ENCODE assay signal across 22 cellular contexts in the genomic region with DNA sequence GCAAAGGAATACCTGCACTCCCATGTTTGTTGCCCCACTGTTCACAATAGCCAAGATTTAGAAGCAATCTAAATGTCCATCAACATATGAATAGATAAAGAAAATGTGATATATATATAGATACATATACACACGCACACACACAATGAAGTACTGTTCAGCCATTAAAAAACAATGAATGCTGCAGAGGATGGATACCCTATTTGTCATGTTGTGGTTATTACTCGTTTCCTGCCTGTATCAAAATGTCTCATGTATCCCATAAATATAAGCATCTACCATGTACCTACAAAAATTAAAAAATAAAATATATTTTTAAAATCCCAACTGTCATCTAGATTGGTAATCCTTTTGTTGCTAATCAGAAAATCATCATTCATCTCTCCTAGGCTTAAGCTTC.
DNase-seq lines count a peak whose midpoint lies in the region; ATAC-seq, FAIRE-seq and TF ChIP-seq lines count a peak whose summit lies in the region.
"Had no signal": no experiment of that assay in that cellular context is flagged by ENCODE, and none has a peak within 500 bp of the region (broad histone marks: within the 10 kb centered on the region; RNA-seq: fewer than 3 reads in every experiment).

No MANE protein-coding gene starts in this region.

- H2BK5ac ChIP-seq in IMR-90 (ENCODE audit: low read depth, low read length, poor library complexity, severe bottlenecking), result no peak overlapping the region

- H2AK9ac ChIP-seq in IMR-90 (replicated peaks; ENCODE audit: low read depth, low read length, poor library complexity), result no peak overlapping the region

- H3K27me3 ChIP-seq in SK-N-SH (ENCODE audit: insufficient read depth) (no peaks in the 10 kb centered on the region), IMR-90 (ENCODE audit: control insufficient read depth, insufficient read depth, low read length) (no peaks in the 10 kb centered on the region), endothelial cell of umbilical vein (ENCODE audit: control insufficient read depth in 2 of 2, insufficient read depth in 2 of 2, low read length in 2 of 2) (no peaks in the 10 kb centered on the region), keratinocyte (ENCODE audit: control insufficient read depth, extremely low read depth, insufficient read depth, low read length) (no peaks in the 10 kb centered on the region)

- H2BK15ac ChIP-seq in IMR-90 (ENCODE audit: low read depth, low read length), result no peak overlapping the region

- peaks cover 6% of the 10 kb centered on the region for H3F3A ChIP-seq in SK-N-SH (replicated peaks; ENCODE audit: insufficient read depth)

- TF ChIP-seq POLR2A in IMR-90 (IDR thresholded peaks at IDR 0.05; ENCODE audit: low read depth, low read length) (no peak), endothelial cell of umbilical vein (IDR thresholded peaks at IDR 0.05; ENCODE audit: low read depth, low read length) (no peak), GM18505 (IDR thresholded peaks at IDR 0.05; ENCODE audit: borderline replicate concordance, extremely low read depth, insufficient read depth, insufficient read length) (no peak)

- POLR2A ChIA-PET in SK-N-SH (lab: Yijun Ruan, JAX) (no interaction called here), IMR-90 (lab: Charles Lee; ENCODE audit: unreplicated experiment) (no interaction called here), endothelial cell of umbilical vein (lab: Charles Lee) (no interaction called here)

- H3K9me1 ChIP-seq in IMR-90 (ENCODE audit: insufficient read depth, low read length) (no peaks in the 10 kb centered on the region), endothelial cell of umbilical vein (replicated peaks; ENCODE audit: control insufficient read depth, extremely low read depth, insufficient read depth, low read length) (no peaks in the 10 kb centered on the region), keratinocyte (ENCODE audit: control insufficient read depth, extremely low read depth, insufficient read depth, low read length) (no peaks in the 10 kb centered on the region)

- no peak overlapping the region for H3K23ac ChIP-seq in IMR-90 (ENCODE audit: low read depth, low read length)

- DNase-seq in SK-N-SH (no peak), IMR-90 (peak; percentile 58), endothelial cell of umbilical vein (ENCODE audit: low read depth, low spot score) (peak; percentile 12), keratinocyte (ENCODE audit: low read depth, low spot score) (no peak), left ventricle myocardium superior (no peak)
- DNase-seq: AML-193; Caco-2; CD4-positive, alpha-beta T cell; GOT3; H7; HFFc6 had no signal

- H3K9me3 ChIP-seq in SK-N-SH (peaks cover 13% of the 10 kb centered on the region; the same call in 1 of the 2 replicates), IMR-90 (ENCODE audit: control insufficient read depth, insufficient read depth, low read length) (no peaks in the 10 kb centered on the region), endothelial cell of umbilical vein (replicated peaks; ENCODE audit: control insufficient read depth, insufficient read depth, low read length) (no peaks in the 10 kb centered on the region), keratinocyte (ENCODE audit: control insufficient read depth, low read depth, low read length) (no peaks in the 10 kb centered on the region)
- H3K9me3 ChIP-seq: A549, Caco-2 had no signal

- H2AK5ac ChIP-seq in IMR-90 (ENCODE audit: low read depth, low read length), result no peak overlapping the region

- dilution Hi-C loops in IMR-90 (cut with HindIII; ENCODE audit: low sequenced_read_pairs, unreplicated experiment), result no loop called here
- dilution Hi-C loops in endothelial cell of umbilical vein (cut with MboI; ENCODE audit: extremely low pct_ligation_motif_present, low sequenced_read_pairs), result no loop called here
- dilution Hi-C loops in keratinocyte (cut with MboI; ENCODE audit: extremely low pct_ligation_motif_present, low sequenced_read_pairs), result no loop called here

- H3K27ac ChIP-seq in SK-N-SH (ENCODE audit: low read depth in 2 of 2, low read length in 1 of 2) (no peak overlapping the region), IMR-90 (ENCODE audit: insufficient read depth, low read length) (no peak overlapping the region), endothelial cell of umbilical vein (ENCODE audit: insufficient read depth, low read depth, low read length) (no peak overlapping the region), keratinocyte (ENCODE audit: control insufficient read depth, insufficient read depth, low read length) (no peak overlapping the region)
- H3K27ac ChIP-seq: 22Rv1, A549, C4-2B had no signal

- H3K56ac ChIP-seq in IMR-90 (ENCODE audit: extremely low read depth, insufficient read depth, low read length), result no peak overlapping the region

- CTCF ChIA-PET in SK-N-SH (lab: Yijun Ruan, JAX), result no interaction called here
- CTCF ChIA-PET in IMR-90 (lab: Yijun Ruan, JAX), result no interaction called here
- CTCF ChIA-PET in endothelial cell of umbilical vein (lab: Charles Lee), result no interaction called here

- TF ChIP-seq RAD21 in SK-N-SH (IDR thresholded peaks at IDR 0.05; ENCODE audit: low read length), result no peak
- no peak for TF ChIP-seq RAD21 in IMR-90 (IDR thresholded peaks at IDR 0.05; ENCODE audit: low read length)

- BruUV-seq in IMR-90 (replicated peaks; lab: Mats Ljungman, UMichigan), result no TSS peak
- BruUV-seq in endothelial cell of umbilical vein (replicated peaks; lab: Mats Ljungman, UMichigan), result no TSS peak

- TF ChIP-seq CTCF in SK-N-SH (IDR thresholded peaks at IDR 0.05), result no peak
- TF ChIP-seq CTCF in IMR-90 (conservative IDR thresholded peaks at IDR 0.05; ENCODE audit: low read depth, low read length), result no peak
- no peak for TF ChIP-seq CTCF in endothelial cell of umbilical vein (IDR thresholded peaks at IDR 0.05; ENCODE audit: extremely low read depth in 1 of 2, insufficient read depth in 1 of 2, low read depth in 1 of 2, low read length in 2 of 2)
- no peak for TF ChIP-seq CTCF in keratinocyte (optimal IDR thresholded peaks at IDR 0.05 in 1 of 3, IDR thresholded peaks at IDR 0.05 in 1 of 3, conservative IDR thresholded peaks at IDR 0.05 in 1 of 3; ENCODE audit: extremely low read depth in 1 of 3, insufficient read depth in 2 of 3, low read length in 3 of 3)

- H3K4me1 ChIP-seq in SK-N-SH (ENCODE audit: control insufficient read depth in 1 of 2, insufficient read depth in 2 of 2, low read depth in 1 of 2, low read length in 1 of 2) (no peaks in the 10 kb centered on the region), IMR-90 (ENCODE audit: control insufficient read depth, insufficient read depth, low read length) (no peaks in the 10 kb centered on the region), endothelial cell of umbilical vein (ENCODE audit: control insufficient read depth, extremely low read depth, insufficient read depth, low read length) (peaks cover 3% of the 10 kb centered on the region), keratinocyte (ENCODE audit: control insufficient read depth, extremely low read depth, insufficient read depth, low read length) (peaks cover 5% of the 10 kb centered on the region)
- H3K4me1 ChIP-seq: A549, Caco-2 had no signal

- H3K79me1 ChIP-seq in IMR-90 (ENCODE audit: low read depth in 1 of 2, low read length in 2 of 2), result no peaks in the 10 kb centered on the region

- H2BK20ac ChIP-seq in IMR-90 (ENCODE audit: low read depth, low read length), result no peak overlapping the region

- no peaks in the 10 kb centered on the region for H3K79me2 ChIP-seq in SK-N-SH (ENCODE audit: insufficient read depth)
- H3K79me2 ChIP-seq in endothelial cell of umbilical vein (ENCODE audit: control insufficient read depth, insufficient read depth, low read length), result no peaks in the 10 kb centered on the region
- H3K79me2 ChIP-seq in keratinocyte (ENCODE audit: control insufficient read depth, insufficient read depth, low read length), result no peaks in the 10 kb centered on the region

- no peak overlapping the region; the same call in 1 of the 2 replicates for H2AFZ ChIP-seq in SK-N-SH (ENCODE audit: low read depth)
- no peak overlapping the region for H2AFZ ChIP-seq in IMR-90 (replicated peaks; ENCODE audit: low read length, poor library complexity)
- H2AFZ ChIP-seq in endothelial cell of umbilical vein (ENCODE audit: low read depth, low read length), result peak overlapping the region; percentile 8
- peak overlapping the region; percentile 66 for H2AFZ ChIP-seq in keratinocyte (ENCODE audit: control insufficient read depth, low read length)

- FAIRE-seq in endothelial cell of umbilical vein (lab: Jason Lieb, UNC) (no peak), keratinocyte (lab: Jason Lieb, UNC) (peak; percentile 13)
- FAIRE-seq: A549, D721Med, GM12878, GM19239, HepG2 had no signal

- H3K36me3 ChIP-seq in SK-N-SH (replicated peaks in 1 of 2; ENCODE audit: control insufficient read depth in 1 of 2, insufficient read depth in 2 of 2, low read length in 1 of 2) (no peaks in the 10 kb centered on the region), IMR-90 (ENCODE audit: control insufficient read depth, insufficient read depth, low read length) (no peaks in the 10 kb centered on the region), endothelial cell of umbilical vein (ENCODE audit: control insufficient read depth in 2 of 2, extremely low read depth in 1 of 2, insufficient read depth in 2 of 2, low read length in 2 of 2) (no peaks in the 10 kb centered on the region), keratinocyte (ENCODE audit: control insufficient read depth in 2 of 2, extremely low read depth in 1 of 2, insufficient read depth in 2 of 2, low read length in 2 of 2) (no peaks in the 10 kb centered on the region)

- H4K91ac ChIP-seq in IMR-90 (ENCODE audit: insufficient read depth, low read depth, low read length), result no peak overlapping the region

- ATAC-seq in SK-N-SH treated with all-trans-retinoic acid at 6 μM for 48 hours, result no peak
- ATAC-seq in IMR-90 (ENCODE audit: low read depth), result no peak
- no peak for ATAC-seq in GM18505 (IDR thresholded peaks at IDR 0.05; ENCODE audit: unreplicated experiment)
- no peak for ATAC-seq in GM19351 (IDR thresholded peaks at IDR 0.05; ENCODE audit: unreplicated experiment)
- no peak for ATAC-seq in left ventricle myocardium superior
- ATAC-seq: A549, GM12878, HCT116, HepG2 had no signal

- WGBS in SK-N-SH (ENCODE audit: low lambda C conversion rate), result 51% methylated on average over 2 of the region's 2 CpGs
- WGBS in IMR-90 (ENCODE audit: extremely low coverage in 2 of 2, insufficient read length in 1 of 2), 2 experiments, result no CpG with 5 or more reads among the region's 2 CpGs

- intact Hi-C loops in IMR-90 (cut with micrococcal nuclease), result no loop called here
- intact Hi-C loops in endothelial cell of umbilical vein (cut with micrococcal nuclease), result no loop called here
- intact Hi-C loops in left ventricle myocardium superior (cut with micrococcal nuclease), result no loop called here

- H3K4me2 ChIP-seq in SK-N-SH (no peak overlapping the region), IMR-90 (ENCODE audit: low read depth, low read length) (no peak overlapping the region), endothelial cell of umbilical vein (ENCODE audit: insufficient read depth, low read length) (no peak overlapping the region), keratinocyte (ENCODE audit: control insufficient read depth, extremely low read depth, insufficient read depth, low read depth, low read length) (no peak overlapping the region)
- H3K4me2 ChIP-seq: A549 had no signal

- H3K14ac ChIP-seq in IMR-90 (replicated peaks; ENCODE audit: low read depth, low read length), result 0 out of 2 replicates have a peak overlapping the region, but pooled peaks have one; percentile 57

- H3K4me3 ChIP-seq in SK-N-SH (ENCODE audit: low read depth in 2 of 2, low read length in 1 of 2) (no peak overlapping the region), IMR-90 (ENCODE audit: insufficient read depth, low read depth, low read length) (no peak overlapping the region), endothelial cell of umbilical vein (replicated peaks in 1 of 3; ENCODE audit: insufficient read depth in 1 of 3, low read depth in 1 of 3, low read length in 3 of 3) (no peak overlapping the region), keratinocyte (ENCODE audit: control insufficient read depth in 2 of 3, extremely low read depth in 1 of 3, insufficient read depth in 2 of 3, low read depth in 1 of 3, low read length in 3 of 3) (no peak overlapping the region)
- H3K4me3 ChIP-seq: A549, GM12878 had no signal

- peak overlapping the region in 1 of 2 experiments; percentile 42; a peak in 1 of 4 replicates for H4K8ac ChIP-seq in IMR-90 (ENCODE audit: low read depth in 2 of 2, low read length in 2 of 2)

- H3K9ac ChIP-seq in SK-N-SH (no peak overlapping the region), IMR-90 (ENCODE audit: low read depth, low read length) (no peak overlapping the region), endothelial cell of umbilical vein (replicated peaks; ENCODE audit: extremely low read depth, insufficient read depth, low read length) (no peak overlapping the region), keratinocyte (ENCODE audit: control insufficient read depth, extremely low read depth, insufficient read depth, low read length) (no peak overlapping the region)

- H4K20me1 ChIP-seq in SK-N-SH (ENCODE audit: insufficient read depth) (no peaks in the 10 kb centered on the region), IMR-90 (ENCODE audit: insufficient read depth, low read length) (no peaks in the 10 kb centered on the region), endothelial cell of umbilical vein (replicated peaks; ENCODE audit: control insufficient read depth, extremely low read depth, insufficient read depth, low read length) (no peaks in the 10 kb centered on the region), keratinocyte (ENCODE audit: control insufficient read depth, extremely low read depth, insufficient read depth, low read length) (no peaks in the 10 kb centered on the region)

- H3K4ac ChIP-seq in IMR-90 (ENCODE audit: low read depth, low read length), result no peak overlapping the region; the same call in 1 of the 2 replicates

- no peak overlapping the region for H2BK120ac ChIP-seq in IMR-90 (ENCODE audit: low read depth, low read length)

- no peak overlapping the region for H4K5ac ChIP-seq in IMR-90 (ENCODE audit: low read depth, low read length)

- in situ Hi-C loops in IMR-90 (cut with MboI; ENCODE audit: low sequenced_read_pairs), result no loop called here

- no peak for TF ChIP-seq EP300 in SK-N-SH (IDR thresholded peaks at IDR 0.05; ENCODE audit: borderline replicate concordance in 1 of 2, low read depth in 1 of 2, low read length in 1 of 2)

- no peak overlapping the region for H3K18ac ChIP-seq in IMR-90 (ENCODE audit: low read depth, low read length)

- H3K9me2 ChIP-seq in SK-N-SH, result no peaks in the 10 kb centered on the region

Comparison
In these comparisons a context has a peak if more than half of its experiments do, and no peak if none do; other contexts are left out.
1. DNase-seq: peak in IMR-90 (single experiment) and endothelial cell of umbilical vein (single experiment); none in SK-N-SH (single experiment), keratinocyte (single experiment) and left ventricle myocardium superior (single experiment).
2. H2AFZ ChIP-seq: peak in endothelial cell of umbilical vein (single experiment) and keratinocyte (single experiment); none in SK-N-SH (single experiment) and IMR-90 (single experiment).